Comparison of ENCODE assay signal across 1 cellular context in the genomic region with DNA sequence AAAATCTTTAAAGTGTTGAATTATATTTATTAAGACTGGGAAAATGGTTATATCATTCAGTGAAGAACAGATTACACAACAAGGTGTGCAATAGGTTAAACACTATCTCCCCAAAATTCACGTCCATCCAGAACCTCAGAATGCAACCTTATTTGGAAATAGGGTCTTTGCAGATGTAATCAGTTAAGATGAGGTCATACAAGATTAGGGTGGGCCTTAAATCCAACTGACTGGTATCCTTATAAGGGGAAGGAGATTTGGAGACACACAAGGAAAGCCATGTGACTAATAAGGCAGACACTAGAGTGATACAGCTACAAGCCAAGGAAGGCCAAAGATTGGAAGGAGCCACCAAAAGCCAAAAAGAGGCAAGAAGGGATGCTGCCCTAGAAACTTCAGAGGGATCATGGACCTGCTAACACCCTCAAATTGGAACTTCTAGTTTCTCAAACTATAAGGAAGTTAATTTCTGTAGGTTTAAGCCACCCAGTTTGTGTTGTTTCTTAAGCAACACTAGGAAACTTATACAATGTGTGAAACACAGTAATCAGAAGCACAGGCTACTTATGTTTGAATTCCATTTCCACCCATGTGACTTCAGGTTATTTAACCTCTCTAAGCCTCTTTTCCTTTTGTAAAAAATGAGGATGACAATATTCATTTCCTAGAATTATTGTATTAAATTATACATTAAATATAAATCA.
TF ChIP-seq lines count a peak whose summit lies in the region.

No MANE protein-coding gene starts in this region.

TF ChIP-seq in endothelial cell of umbilical vein, 7 proteins besides CTCF, POLR2A, EP300 and RAD21 (continued from another document):
- TF ChIP-seq FOS (IDR thresholded peaks at IDR 0.05; ENCODE audit: borderline replicate concordance, insufficient read depth, low read length) (no peak), MYC (IDR thresholded peaks at IDR 0.05; ENCODE audit: low read depth, low read length) (no peak), POLR2AphosphoS5 (IDR thresholded peaks at IDR 0.05; ENCODE audit: insufficient read depth, low read depth, low read length) (no peak), EZH2 (IDR thresholded peaks at IDR 0.05; ENCODE audit: borderline replicate concordance, low read depth, low read length, severe bottlenecking) (no peak)
- TF ChIP-seq, protein P1, sequence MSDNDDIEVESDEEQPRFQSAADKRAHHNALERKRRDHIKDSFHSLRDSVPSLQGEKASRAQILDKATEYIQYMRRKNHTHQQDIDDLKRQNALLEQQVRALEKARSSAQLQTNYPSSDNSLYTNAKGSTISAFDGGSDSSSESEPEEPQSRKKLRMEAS (IDR thresholded peaks at IDR 0.05; ENCODE audit: insufficient read depth, insufficient read length) = no peak
